31 cellular contexts compared by ENCODE assay signal in the genomic region with DNA sequence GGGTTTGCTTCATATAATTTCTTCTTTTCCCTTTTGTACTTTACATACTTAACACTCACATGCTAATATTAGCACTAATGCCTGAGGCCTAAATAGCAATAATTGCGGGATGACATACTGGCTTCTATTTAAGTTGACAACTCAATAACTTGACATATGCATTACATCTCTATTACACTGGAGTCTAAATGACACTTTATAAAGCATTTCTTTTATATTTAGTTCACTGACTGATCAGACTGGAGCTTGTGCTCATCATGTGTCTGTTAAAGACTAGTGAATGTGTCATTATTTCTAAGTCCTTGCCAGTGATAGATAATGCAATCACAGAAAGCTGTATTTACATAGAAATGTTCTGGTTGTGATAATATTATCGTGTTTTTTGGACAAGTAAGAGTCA.
"Had no signal": no experiment of that assay in that cellular context is flagged by ENCODE, and none has a peak within 500 bp of the region (broad histone marks: within the 10 kb centered on the region; RNA-seq: fewer than 3 reads in every experiment).

No MANE protein-coding gene starts in this region.

- H3K36me3 ChIP-seq: ascending aorta, breast epithelium, SJSA1, WERI-Rb-1 had no signal

- H3K4me1 ChIP-seq: ascending aorta, body of pancreas, breast epithelium, SJSA1 had no signal

- H3K9me3 ChIP-seq: ascending aorta, body of pancreas, breast epithelium, SJSA1 had no signal

- ATAC-seq: activated CD8-positive, alpha-beta T cell treated with anti-CD3 and anti-CD28 coated beads for 36 hours; activated T-cell treated with anti-CD3 and anti-CD28 coated beads, Interleukin-2, amount 50 U/mL, for 72 hours; body of pancreas; Panc1 had no signal

- H3K27ac ChIP-seq: ascending aorta, body of pancreas, breast epithelium, SJSA1, WERI-Rb-1 had no signal

- H3K27me3 ChIP-seq: ascending aorta, body of pancreas, breast epithelium, SJSA1 had no signal

- H3K4me3 ChIP-seq: ascending aorta, body of pancreas, breast epithelium, SJSA1 had no signal

- DNase-seq: activated CD4-positive, alpha-beta T cell treated with anti-CD3 and anti-CD28 coated beads, Interleukin-2, amount 10 ng/mL, durations not matched to agents 24 days and 14 days; activated CD4-positive, alpha-beta T cell treated with anti-CD3 and anti-CD28 coated beads, Interleukin-2, amount 50 U/mL, for 4 hours; activated CD4-positive, CD25-positive, alpha-beta regulatory T cell; activated CD8-positive, alpha-beta T cell treated with anti-CD3 and anti-CD28 coated beads for 36 hours; activated gamma-delta T cell; activated naive CD4-positive, alpha-beta T cell treated with Interleukin-2 at 50 U/mL for 16 hours; activated naive CD8-positive, alpha-beta T cell treated with anti-CD3 and anti-CD28 coated beads, Interleukin-2, amount 10 ng/mL, durations not matched to agents 7 days and 5 days; activated T-cell treated with anti-CD3 and anti-CD28 coated beads, Interleukin-2, amount 50 U/mL, for 1 hour; activated T-cell treated with anti-CD3 and anti-CD28 coated beads, Interleukin-2, amount 50 U/mL, for 72 hours; amygdala; body of pancreas; IMR-90; Karpas-422; KBM-7; NCI-H1048; NCI-H1105 treated with DMSO at 0.1 percent for 48 hours; NCI-H1930; NCI-H2081 treated with DMSO at 0.1 percent for 48 hours; NCI-H2171; NCI-H2227 treated with DMSO at 0.1 percent for 48 hours; NCI-H446; NCI-H510A treated with DMSO at 0.1 percent for 48 hours; NCI-H526 treated with DMSO at 0.1 percent for 48 hours; RPMI8226; SHP77 treated with DMSO at 0.1 percent for 48 hours; T1000; WERI-Rb-1 had no signal
